17 cellular contexts compared by ENCODE assay signal in the genomic region with DNA sequence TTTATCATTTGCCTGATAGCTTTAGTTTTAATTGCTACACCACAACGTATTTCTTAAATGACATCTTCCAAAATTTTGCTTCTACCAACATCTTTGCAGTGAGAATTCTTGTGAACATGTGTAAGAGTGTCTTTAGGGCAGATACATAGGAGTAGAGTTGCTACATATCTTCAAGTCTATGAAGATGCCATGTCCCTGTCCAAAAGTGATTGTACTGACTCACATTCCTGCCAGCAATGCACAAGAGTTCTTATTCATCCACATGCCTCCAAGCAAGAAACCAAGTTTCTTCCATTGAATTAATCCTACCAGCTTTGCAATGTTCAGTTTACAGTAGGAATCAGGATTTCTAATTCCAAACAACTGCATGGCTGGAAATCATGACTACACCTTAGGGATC. TPM values are rescaled to one million over a fixed set of nuclear protein-coding genes. Genes with fewer than 3 reads are reported as not detected.
A peak's percentile ranks its signal among the peaks of the same experiment; 100 is the strongest.
DNase-seq lines count a peak whose midpoint lies in the region; ATAC-seq and TF ChIP-seq lines count a peak whose summit lies in the region.
"Had no signal": no experiment of that assay in that cellular context is flagged by ENCODE, and none has a peak within 500 bp of the region (broad histone marks: within the 10 kb centered on the region; RNA-seq: fewer than 3 reads in every experiment).

No MANE protein-coding gene starts in this region.

- no peak for ATAC-seq in central memory CD8-positive, alpha-beta T cell (replicated peaks; ENCODE audit: extremely low read depth, poor library complexity, severe bottlenecking)
- no peak for ATAC-seq in sciatic nerve

- TF ChIP-seq CTCF in liver (IDR thresholded peaks at IDR 0.05; ENCODE audit: low read depth, low read length, missing input control) (no peak), hepatocyte (IDR thresholded peaks at IDR 0.05; ENCODE audit: poor library complexity) (no peak)

- no peak overlapping the region for H3K27ac ChIP-seq in liver (ENCODE audit: low read depth in 1 of 2, low read length in 2 of 2)
- H3K27ac ChIP-seq in hepatocyte = no peak overlapping the region
- H3K27ac ChIP-seq: left lung, sigmoid colon, SJSA1 had no signal

- peaks cover 0 to 18% (median 6%) of the 10 kb centered on the region in 4 donors for H3K36me3 ChIP-seq in liver (ENCODE audit: control insufficient read depth in 4 of 4, insufficient read depth in 3 of 4, low read depth in 1 of 4, low read length in 3 of 4)
- H3K36me3 ChIP-seq in hepatocyte (replicated peaks; ENCODE audit: insufficient read depth, low read depth) = no peaks in the 10 kb centered on the region

- peaks cover 19 to 46% (median 41%) of the 10 kb centered on the region in 4 donors for H3K4me1 ChIP-seq in liver (ENCODE audit: control insufficient read depth in 4 of 4, insufficient read depth in 4 of 4, low read length in 3 of 4)
- peaks cover 5% of the 10 kb centered on the region for H3K4me1 ChIP-seq in hepatocyte (ENCODE audit: insufficient read depth)
- H3K4me1 ChIP-seq: left lung, sigmoid colon, SJSA1 had no signal

- no peaks in the 10 kb centered on the region for H3K27me3 Mint-ChIP-seq in central memory CD8-positive, alpha-beta T cell

- no peak overlapping the region for H3K4me3 Mint-ChIP-seq in central memory CD8-positive, alpha-beta T cell

- peak overlapping the region; percentile 71 for H3K27ac Mint-ChIP-seq in central memory CD8-positive, alpha-beta T cell (ENCODE audit: low read depth)

- H3K9me2 ChIP-seq in hepatocyte (replicated peaks; ENCODE audit: insufficient read depth) = no peaks in the 10 kb centered on the region

- intact Hi-C loops in sciatic nerve (cut with DNase I) = no loop called here

- no peaks in the 10 kb centered on the region for H3K79me2 ChIP-seq in hepatocyte

- H3K4me3 ChIP-seq in liver (ENCODE audit: low read depth in 1 of 3, low read length in 3 of 3) (no peak overlapping the region), hepatocyte (no peak overlapping the region)
- H3K4me3 ChIP-seq: left lung, MG63, sigmoid colon, SJSA1 had no signal

- H2AFZ ChIP-seq in hepatocyte = no peak overlapping the region

- no peak overlapping the region for H3K9ac ChIP-seq in liver (ENCODE audit: low read depth in 1 of 2, low read length in 2 of 2)

- no peak overlapping the region for H3K4me2 ChIP-seq in hepatocyte

- H3K36me3 Mint-ChIP-seq in central memory CD8-positive, alpha-beta T cell (ENCODE audit: insufficient read depth) = peaks cover 10% of the 10 kb centered on the region

- H3K4me1 Mint-ChIP-seq in central memory CD8-positive, alpha-beta T cell = peaks cover 10% of the 10 kb centered on the region

- no peak for TF ChIP-seq RAD21 in liver (IDR thresholded peaks at IDR 0.05)

- no peaks in the 10 kb centered on the region for H4K20me1 ChIP-seq in hepatocyte (ENCODE audit: insufficient read depth, poor library complexity, severe bottlenecking)

- H3K9me3 ChIP-seq in liver (ENCODE audit: control insufficient read depth in 4 of 4, low read length in 3 of 4) (no peaks in the 10 kb centered on the region), hepatocyte (ENCODE audit: low read depth) (no peaks in the 10 kb centered on the region)
- H3K9me3 ChIP-seq: left lung, MG63, sigmoid colon, SJSA1 had no signal

- H3K9me3 Mint-ChIP-seq in central memory CD8-positive, alpha-beta T cell = no peaks in the 10 kb centered on the region

- H3K27me3 ChIP-seq in liver (ENCODE audit: control insufficient read depth in 4 of 4, insufficient read depth in 4 of 4, low read length in 3 of 4) (no peaks in the 10 kb centered on the region), hepatocyte (no peaks in the 10 kb centered on the region)
- H3K27me3 ChIP-seq: left lung, MG63, sigmoid colon, SJSA1 had no signal

- DNase-seq in ELR (ENCODE audit: low read depth) (peak; percentile 31), RPMI7951 (ENCODE audit: low read depth) (peak; percentile 40), sciatic nerve (ENCODE audit: low spot score) (no peak), NCI-H82 (lab: John Stamatoyannopoulos, UW) (no peak), NCI-H128 (lab: John Stamatoyannopoulos, UW; ENCODE audit: unreplicated experiment) (no peak), hepatocyte (ENCODE audit: low spot score) (no peak)
- no peak for DNase-seq in central memory CD8-positive, alpha-beta T cell (ENCODE audit: low spot score in 2 of 2)
- DNase-seq: activated CD4-positive, alpha-beta T cell treated with anti-CD3 and anti-CD28 coated beads for 4 hours; activated gamma-delta T cell; left lung; MG63; NCI-H187 treated with DMSO at 0.1 percent for 48 hours; sigmoid colon; T1000 had no signal

- 88% methylated on average over 1 of the region's 1 CpG for whole genome bisulfite sequencing in liver
- 85% methylated on average over 1 of the region's 1 CpG for WGBS in hepatocyte (ENCODE audit: low lambda C conversion rate, missing lambda C conversion rate)

TF ChIP-seq in liver, 16 proteins besides CTCF, POLR2A, EP300 and RAD21:
- TF ChIP-seq REST (IDR thresholded peaks at IDR 0.05) (peak; percentile 5), TAF1 (conservative IDR thresholded peaks at IDR 0.05) (no peak), HNF4G (IDR thresholded peaks at IDR 0.05) (no peak), EGR1 (IDR thresholded peaks at IDR 0.05; ENCODE audit: low read depth in 2 of 2) (no peak)
TF ChIP-seq in liver: peak in this region for 1.

RNA-seq across cellular contexts. Expression of gene BCL2L10, which starts 44.6 kb away (rescaled TPM):
- 0.96 and 1.5 TPM in 2 replicates for total RNA-seq in RPMI7951 (2014; rRNA removed; shearing (Covaris generic))
- 1 to 10 TPM; 1.9 to 4.8 TPM for total RNA-seq in liver
- 1 to 10 TPM; 3.1 to 6.0 TPM for polyA plus RNA-seq in liver
- total RNA-seq in sciatic nerve = not detected
- total RNA-seq in hepatocyte = 0.24 and 0.60 TPM in 2 replicates
- 0.24 and 0.80 TPM in 2 replicates for polyA plus RNA-seq in hepatocyte
- total RNA-seq: NCI-H460, SJSA1 had no signal

RNA-seq across cellular contexts. Expression of gene MAPK6, which starts 49.0 kb away (rescaled TPM):
- total RNA-seq in RPMI7951 (2014; rRNA removed; shearing (Covaris generic)) = 73.9 and 85.9 TPM in 2 replicates
- total RNA-seq in liver (10 to 100 TPM; 45.7 to 47.8 TPM), sciatic nerve (26.3 TPM), hepatocyte (114 and 123 TPM in 2 replicates)
- polyA plus RNA-seq in liver (10 to 100 TPM in 1 of 2 donors, 1 to 10 TPM in 1; 9.7 to 18.5 TPM), hepatocyte (27.6 and 37.8 TPM in 2 replicates)

Comparison
In these comparisons a context has a peak if more than half of its experiments do, and no peak if none do; other contexts are left out.
1. DNase-seq: peak in ELR (single experiment) and RPMI7951 (single experiment); none in central memory CD8-positive, alpha-beta T cell (0 of 2), sciatic nerve (single experiment), NCI-H82 (single experiment), NCI-H128 (single experiment) and hepatocyte (single experiment).